21 cellular contexts compared by ENCODE assay signal in the genomic region with DNA sequence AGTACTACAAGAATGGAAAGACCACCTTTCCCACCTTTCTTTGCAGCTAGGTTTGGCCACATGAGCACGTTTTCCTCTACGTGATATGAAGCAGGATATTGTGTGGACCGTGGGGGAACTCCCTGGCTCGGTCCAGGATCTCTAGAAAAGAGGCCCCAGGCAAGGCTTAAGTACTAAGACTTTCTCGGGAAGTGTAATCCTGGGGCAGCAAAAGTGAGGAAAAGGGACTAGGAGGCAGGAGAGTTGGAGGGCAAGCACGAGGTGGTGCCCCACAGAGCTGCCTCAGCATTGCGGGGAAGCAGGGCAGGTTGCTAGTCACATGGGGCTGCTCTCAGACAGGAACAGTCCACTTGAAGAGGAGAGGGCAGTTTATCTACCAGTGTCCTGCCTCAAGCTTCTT.
"Had no signal": no experiment of that assay in that cellular context is flagged by ENCODE, and none has a peak within 500 bp of the region (broad histone marks: within the 10 kb centered on the region; RNA-seq: fewer than 3 reads in every experiment).

No MANE protein-coding gene starts in this region.

- H3K4me1 ChIP-seq: foreskin keratinocyte had no signal

- H3K36me3 ChIP-seq: prostate gland, right lobe of liver, stomach, upper lobe of left lung had no signal

- H3K4me2 ChIP-seq: SK-N-SH had no signal

- H3K9me3 ChIP-seq: prostate gland, right lobe of liver, SK-N-SH, stomach, testis, upper lobe of left lung had no signal

- H3K27me3 ChIP-seq: right lobe of liver, stomach, testis, upper lobe of left lung had no signal

- H3K9me2 ChIP-seq: SK-N-SH had no signal

- H3K27ac ChIP-seq: foreskin keratinocyte, prostate gland, right lobe of liver, stomach, testis had no signal

- DNase-seq: activated CD4-positive, alpha-beta T cell treated with anti-CD3 and anti-CD28 coated beads, Interleukin-2, amount 50 U/mL, for 4 hours; activated CD4-positive, CD25-positive, alpha-beta regulatory T cell treated with anti-CD3 and anti-CD28 coated beads, Interleukin-2, amount 50 U/mL, for 72 hours; activated gamma-delta T cell; activated T-cell treated with anti-CD3 and anti-CD28 coated beads, Interleukin-2, amount 50 U/mL, for 48 hours; cortex of kidney; effector CD8-positive, alpha-beta T cell; foreskin keratinocyte; glutamatergic neuron; kidney glomerular epithelial cell; naive thymus-derived CD8-positive, alpha-beta T cell; occipital lobe; right lobe of liver; SK-N-SH; stimulated activated CD4-positive, alpha-beta T cell treated with anti-CD3 and anti-CD28 coated beads, Interleukin-1b, Interleukin-23, amount 100 ng/mL, for 48 hours; stomach; T-cell; T-helper 9 cell; testis; upper lobe of left lung had no signal

- ATAC-seq: activated naive CD4-positive, alpha-beta T cell treated with anti-CD3 and anti-CD28 coated beads, Interleukin-2, amount 50 U/mL, for 72 hours; foreskin keratinocyte; naive thymus-derived CD8-positive, alpha-beta T cell; right lobe of liver; T-cell had no signal

- H3K9ac ChIP-seq: SK-N-SH had no signal

- H3K4me3 ChIP-seq: prostate gland, right lobe of liver, stomach, testis, upper lobe of left lung had no signal
